In the genomic region with DNA sequence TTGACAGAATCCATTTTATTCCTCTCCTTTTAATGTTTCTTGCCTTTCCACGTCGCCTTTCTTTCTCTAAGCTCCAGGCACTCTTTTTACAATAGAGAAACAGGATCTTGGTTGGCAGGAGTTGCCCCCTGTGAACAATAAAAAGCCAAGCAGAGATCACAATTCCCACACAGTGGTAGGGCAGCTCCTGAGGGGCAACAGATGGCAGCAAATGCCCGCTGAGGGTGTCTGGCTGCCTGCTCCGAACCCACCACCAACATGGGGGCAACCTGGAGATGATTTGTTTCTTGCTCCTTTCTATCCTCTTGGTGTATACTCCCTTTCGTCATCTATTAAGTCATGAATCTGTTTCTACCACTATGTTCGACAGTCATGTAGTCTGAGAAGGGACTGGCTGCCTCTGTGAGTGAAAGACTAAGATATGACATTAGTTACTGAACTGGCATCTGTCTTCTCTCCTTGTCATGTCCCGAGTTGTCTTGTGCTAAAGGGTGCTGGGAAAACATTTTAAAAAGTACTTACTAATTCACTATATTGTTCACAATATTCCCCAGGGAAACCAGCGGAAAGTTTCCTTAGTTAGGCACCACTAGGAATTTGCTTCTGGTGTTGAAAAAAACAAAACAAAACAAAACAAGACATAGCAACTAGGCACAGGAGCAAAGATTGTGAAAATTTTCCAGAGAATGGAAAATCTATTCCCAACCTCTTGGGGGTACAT, we compare ENCODE assay signal across 22 cellular contexts.
DNase-seq lines count a peak whose midpoint lies in the region; ATAC-seq and TF ChIP-seq lines count a peak whose summit lies in the region.
"Had no signal": no experiment of that assay in that cellular context is flagged by ENCODE, and none has a peak within 500 bp of the region (broad histone marks: within the 10 kb centered on the region; RNA-seq: fewer than 3 reads in every experiment).

No MANE protein-coding gene starts in this region.

- no peak for TF ChIP-seq POLR2A in thyroid gland (IDR thresholded peaks at IDR 0.05)
- no peak for TF ChIP-seq POLR2A in lower leg skin (IDR thresholded peaks at IDR 0.05)

- intact Hi-C loops in Right ventricle myocardium superior (cut with DNase I) (no loop called here), thyroid gland (cut with DNase I) (no loop called here), lower leg skin (cut with DNase I; ENCODE audit: low total_unique reads) (no loop called here)

- H3K27ac Mint-ChIP-seq in nephron progenitor cell = peak overlapping the region; percentile 47
- H3K27ac Mint-ChIP-seq: activated B cell treated with CpG ODN at 0.5 μM for 24 hours; activated CD4-positive, alpha-beta memory T cell treated with anti-CD3 and anti-CD28 coated beads for 36 hours; stimulated activated naive B cell treated with anti-CD40 and anti-IgM and Interleukin-4, amounts not matched to agents 10 μg/mL and 1 μg/mL and 100 μg/mL, for 72 hours had no signal

- peaks cover 17% of the 10 kb centered on the region for H3K4me1 Mint-ChIP-seq in nephron progenitor cell
- H3K4me1 Mint-ChIP-seq: activated B cell treated with CpG ODN at 0.5 μM for 24 hours; stimulated activated naive B cell treated with anti-CD40 and anti-IgM and Interleukin-4, amounts not matched to agents 10 μg/mL and 1 μg/mL and 100 μg/mL, for 72 hours had no signal

- ATAC-seq in Right ventricle myocardium superior (ENCODE audit: poor library complexity) = peak; percentile 46
- ATAC-seq: GM12878; stimulated activated naive B cell treated with anti-CD40 and anti-IgM and Interleukin-4, amounts not matched to agents 10 μg/mL and 1 μg/mL and 100 μg/mL, for 72 hours had no signal

- H3K27me3 ChIP-seq in thyroid gland = no peaks in the 10 kb centered on the region
- H3K27me3 ChIP-seq: cardiac muscle cell, left lung, upper lobe of left lung had no signal

- no peak overlapping the region for H3K4me3 Mint-ChIP-seq in nephron progenitor cell
- H3K4me3 Mint-ChIP-seq: activated B cell treated with CpG ODN at 0.5 μM for 24 hours; activated CD4-positive, alpha-beta memory T cell treated with anti-CD3 and anti-CD28 coated beads for 36 hours; stimulated activated naive B cell treated with anti-CD40 and anti-IgM and Interleukin-4, amounts not matched to agents 10 μg/mL and 1 μg/mL and 100 μg/mL, for 72 hours had no signal

- no peaks in the 10 kb centered on the region for H3K36me3 Mint-ChIP-seq in nephron progenitor cell (ENCODE audit: low read depth)
- H3K36me3 Mint-ChIP-seq: activated CD4-positive, alpha-beta memory T cell treated with anti-CD3 and anti-CD28 coated beads for 36 hours; stimulated activated naive B cell treated with anti-CD40 and anti-IgM and Interleukin-4, amounts not matched to agents 10 μg/mL and 1 μg/mL and 100 μg/mL, for 72 hours had no signal

- H3K4me3 ChIP-seq in thyroid gland (replicated peaks in 1 of 3) (no peak overlapping the region), lower leg skin (ENCODE audit: low read depth, poor library complexity, severe bottlenecking) (no peak overlapping the region)
- H3K4me3 ChIP-seq: cardiac muscle cell, GM12878, left lung, upper lobe of left lung had no signal

- peak in 2 of 61 donors; percentile 18 to 28 for DNase-seq in caudate nucleus (lab: John Stamatoyannopoulos, UW)
- DNase-seq in Right ventricle myocardium superior = no peak
- no peak for DNase-seq in nephron progenitor cell
- DNase-seq in thyroid gland = no peak
- no peak for DNase-seq in HCEC 1CT
- DNase-seq in epidermal melanocyte (ENCODE audit: insufficient read length, low spot score) = no peak
- DNase-seq in lower leg skin (ENCODE audit: low spot score in 2 of 2) = no peak
- DNase-seq: activated B cell treated with CpG ODN at 0.5 μM for 24 hours; activated CD4-positive, alpha-beta memory T cell treated with anti-CD3 and anti-CD28 coated beads for 36 hours; activated naive CD4-positive, alpha-beta T cell treated with Interleukin-2 at 50 U/mL for 16 hours; AML-193; glutamatergic neuron; GOT3; left lung; NCI-H2029 treated with DMSO at 0.1 percent for 48 hours; RPMI8226; stimulated activated naive B cell treated with anti-CD40 and anti-IgM and Interleukin-4, amounts not matched to agents 10 μg/mL and 1 μg/mL and 100 μg/mL, for 72 hours had no signal

- H3K27me3 Mint-ChIP-seq in nephron progenitor cell (ENCODE audit: low read depth, poor library complexity) = no peaks in the 10 kb centered on the region

- H3K9me3 Mint-ChIP-seq in nephron progenitor cell = no peaks in the 10 kb centered on the region
- H3K9me3 Mint-ChIP-seq: activated B cell treated with CpG ODN at 0.5 μM for 24 hours; activated CD4-positive, alpha-beta memory T cell treated with anti-CD3 and anti-CD28 coated beads for 36 hours; stimulated activated naive B cell treated with anti-CD40 and anti-IgM and Interleukin-4, amounts not matched to agents 10 μg/mL and 1 μg/mL and 100 μg/mL, for 72 hours had no signal

- WGBS in thyroid gland, 2 donors = 82 to 87% methylated on average over 8 of the region's 8 CpGs
- 74 to 78% methylated on average over 8 of the region's 8 CpGs for WGBS in lower leg skin, 2 donors

- peak overlapping the region; percentile 9 for H3K27ac ChIP-seq in caudate nucleus (ENCODE audit: low read depth, low read length)
- H3K27ac ChIP-seq in thyroid gland = peak overlapping the region in 2 of 3 donors; percentile 7 to 52
- H3K27ac ChIP-seq: cardiac muscle cell, epithelial cell of prostate, KMS-11 had no signal

- peaks cover 0 to 18% of the 10 kb centered on the region in 2 donors for H3K4me1 ChIP-seq in thyroid gland

- TF ChIP-seq CTCF in nephron progenitor cell (IDR thresholded peaks at IDR 0.05) (no peak), thyroid gland (IDR thresholded peaks at IDR 0.05) (no peak), lower leg skin (IDR thresholded peaks at IDR 0.05) (no peak)

- no peaks in the 10 kb centered on the region for H3K36me3 ChIP-seq in thyroid gland
- H3K36me3 ChIP-seq: cardiac muscle cell, left lung, upper lobe of left lung had no signal

- H3K9me3 ChIP-seq in thyroid gland = no peaks in the 10 kb centered on the region
- H3K9me3 ChIP-seq: left lung, upper lobe of left lung had no signal
